15 cellular contexts compared by ENCODE assay signal in genomic region chr1:182761396-182762395, GRCh38. TPM values are rescaled to one million over a fixed set of nuclear protein-coding genes. Genes with fewer than 3 reads are reported as not detected.
DNase-seq lines count a peak whose midpoint lies in the region; ATAC-seq, FAIRE-seq and TF ChIP-seq lines count a peak whose summit lies in the region.
"Had no signal": no experiment of that assay in that cellular context is flagged by ENCODE, and none has a peak within 500 bp of the region (broad histone marks: within the 10 kb centered on the region; RNA-seq: fewer than 3 reads in every experiment).

No MANE protein-coding gene starts in this region.

- no peak overlapping the region for H2AK5ac ChIP-seq in neuronal stem cell (ENCODE audit: low read depth, low read length)

- H3K14ac ChIP-seq in neuronal stem cell (ENCODE audit: low read length), result no peak overlapping the region

- peak; percentile 63 for ATAC-seq in GM12878
- no peak for ATAC-seq in GM21786 (IDR thresholded peaks at IDR 0.05; ENCODE audit: unreplicated experiment)
- no peak for ATAC-seq in HG02610 (IDR thresholded peaks at IDR 0.05; ENCODE audit: unreplicated experiment)

- H3K9me3 ChIP-seq in GM12878 (replicated peaks; ENCODE audit: control insufficient read depth, insufficient read depth, low read length) (peaks cover 10% of the 10 kb centered on the region), neuronal stem cell (replicated peaks in 1 of 2; ENCODE audit: control insufficient read depth in 2 of 2, insufficient read depth in 1 of 2, low read depth in 1 of 2, low read length in 2 of 2) (peaks cover 3 to 14% of the 10 kb centered on the region in 2 donors)
- H3K9me3 ChIP-seq: prostate gland had no signal

- peaks cover 8% of the 10 kb centered on the region for H3K4me1 Mint-ChIP-seq in activated CD4-positive, alpha-beta T cell treated with anti-CD3 and anti-CD28 coated beads, Interleukin-2, amount 10 ng/mL, durations not matched to agents 7 days and 5 days
- H3K4me1 Mint-ChIP-seq in Calu3 (ENCODE audit: low read depth, unreplicated experiment), result no peaks in the 10 kb centered on the region

- POLR2A ChIA-PET in activated CD4-positive, alpha-beta T cell treated with anti-CD3 and anti-CD28 coated beads, Interleukin-2, amount 10 ng/mL, durations not matched to agents 7 days and 5 days (lab: Charles Lee), result no interaction called here
- POLR2A ChIA-PET in GM12878 (lab: Charles Lee), result interaction anchor here (0.5 to 1.8 kb wide), 4 partner anchors 10 to 482 kb away, joined by 3 to 6 read pairs (median 4); no protein-coding TSS in a partner anchor

- H3K27ac ChIP-seq in GM12878 (ENCODE audit: control insufficient read depth, insufficient read depth) (peak overlapping the region; percentile 42), neuronal stem cell (replicated peaks; ENCODE audit: low read length) (no peak overlapping the region)
- H3K27ac ChIP-seq: hepatocyte, prostate gland had no signal

- peak overlapping the region; percentile 60 for H3K27ac Mint-ChIP-seq in activated CD4-positive, alpha-beta T cell treated with anti-CD3 and anti-CD28 coated beads, Interleukin-2, amount 10 ng/mL, durations not matched to agents 7 days and 5 days
- no peak overlapping the region for H3K27ac Mint-ChIP-seq in Calu3 (ENCODE audit: unreplicated experiment)

- RAD21 ChIA-PET in GM12878 (lab: Charles Lee; ENCODE audit: unreplicated experiment), result interaction anchor here (0.8 to 3.8 kb wide), 4 partner anchors 20 to 162 kb away, joined by 4 to 16 read pairs (median 8); no protein-coding TSS in a partner anchor

- H2BK120ac ChIP-seq in neuronal stem cell (ENCODE audit: low read depth, low read length), result no peak overlapping the region

- H3K27me3 ChIP-seq in GM12878 (replicated peaks in 1 of 2; ENCODE audit: control insufficient read depth in 2 of 2, insufficient read depth in 2 of 2, low read length in 1 of 2) (no peaks in the 10 kb centered on the region), neuronal stem cell (ENCODE audit: control insufficient read depth in 3 of 3, insufficient read depth in 3 of 3, low read depth in 1 of 3, low read length in 3 of 3) (peaks cover 0 to 6% (median 0%) of the 10 kb centered on the region in 3 experiments)
- H3K27me3 ChIP-seq: hepatocyte had no signal

- no peak overlapping the region for H4K91ac ChIP-seq in neuronal stem cell (ENCODE audit: low read depth, low read length, poor library complexity)

- no peaks in the 10 kb centered on the region for H3K79me2 ChIP-seq in GM12878 (ENCODE audit: control insufficient read depth, insufficient read depth, low read length)
- H3K79me2 ChIP-seq: hepatocyte had no signal

- no peaks in the 10 kb centered on the region for H3K36me3 ChIP-seq in GM12878 (ENCODE audit: control insufficient read depth in 2 of 2, insufficient read depth in 2 of 2, low read length in 1 of 2)
- H3K36me3 ChIP-seq in neuronal stem cell (replicated peaks in 1 of 2; ENCODE audit: control insufficient read depth in 2 of 2, insufficient read depth in 2 of 2, low read length in 2 of 2), result no peaks in the 10 kb centered on the region
- H3K36me3 ChIP-seq: prostate gland had no signal

- H3K4me3 Mint-ChIP-seq in activated CD4-positive, alpha-beta T cell treated with anti-CD3 and anti-CD28 coated beads, Interleukin-2, amount 10 ng/mL, durations not matched to agents 7 days and 5 days, result no peak overlapping the region
- H3K4me3 Mint-ChIP-seq in Calu3 (ENCODE audit: low read depth, unreplicated experiment), result no peak overlapping the region

- CTCF ChIA-PET in activated CD4-positive, alpha-beta T cell treated with anti-CD3 and anti-CD28 coated beads, Interleukin-2, amount 10 ng/mL, durations not matched to agents 7 days and 5 days (lab: Charles Lee), result interaction anchor here (0.8 kb wide), 1 partner anchor 47 kb away, joined by 3 read pairs; no protein-coding TSS in a partner anchor
- CTCF ChIA-PET in GM12878 (lab: Yijun Ruan, JAX), result interaction anchor here (0.8 to 4.8 kb wide), 6 partner anchors 21 to 173 kb away, joined by 3 to 30 read pairs (median 4); no protein-coding TSS in a partner anchor
- CTCF ChIA-PET in Calu3 (lab: Charles Lee), result interaction anchor here (0.6 kb wide), 1 partner anchor 261 kb away, joined by 3 read pairs; no protein-coding TSS in a partner anchor

- H4K8ac ChIP-seq in neuronal stem cell (ENCODE audit: low read depth, low read length), result no peak overlapping the region

- H3K4me1 ChIP-seq in GM12878 (ENCODE audit: control insufficient read depth, insufficient read depth, low read length), result peaks cover 4% of the 10 kb centered on the region; the same call in 1 of the 2 replicates
- H3K4me1 ChIP-seq in neuronal stem cell (ENCODE audit: control insufficient read depth in 2 of 2, insufficient read depth in 1 of 2, low read depth in 1 of 2, low read length in 2 of 2), result no peaks in the 10 kb centered on the region
- H3K4me1 ChIP-seq: prostate gland had no signal

- TF ChIP-seq CTCF in GM12878 (IDR thresholded peaks at IDR 0.05 in 2 of 3, conservative IDR thresholded peaks at IDR 0.05 in 1 of 3; ENCODE audit: control insufficient read depth in 2 of 3, extremely low read depth in 1 of 3, insufficient read depth in 1 of 3, low read depth in 3 of 3, low read length in 3 of 3) (no peak), Calu3 (IDR thresholded peaks at IDR 0.05; ENCODE audit: unreplicated experiment) (no peak)

- intact Hi-C loops in GM12878 (cut with micrococcal nuclease; ENCODE audit: unreplicated experiment), result no loop called here
- intact Hi-C loops in Calu3 (cut with micrococcal nuclease; ENCODE audit: unreplicated experiment), result no loop called here

- H2AFZ ChIP-seq in GM12878 (ENCODE audit: control insufficient read depth, low read depth, low read length) (peak overlapping the region; percentile 45), neuronal stem cell (ENCODE audit: low read length) (peak overlapping the region; percentile 6)
- H2AFZ ChIP-seq: hepatocyte had no signal

- SMC1A ChIA-PET in GM12878 (lab: Charles Lee; ENCODE audit: uncharacterized antibody, unreplicated experiment), result interaction anchor here (0.7 to 1.4 kb wide), 6 partner anchors 10 to 158 kb away, joined by 3 to 5 read pairs (median 3); no protein-coding TSS in a partner anchor

- H3K9me3 Mint-ChIP-seq in activated CD4-positive, alpha-beta T cell treated with anti-CD3 and anti-CD28 coated beads, Interleukin-2, amount 10 ng/mL, durations not matched to agents 7 days and 5 days, result peaks cover 7% of the 10 kb centered on the region
- peaks cover 2% of the 10 kb centered on the region for H3K9me3 Mint-ChIP-seq in Calu3 (ENCODE audit: low read depth, unreplicated experiment)

- TF ChIP-seq EP300 in GM12878 (IDR thresholded peaks at IDR 0.05; ENCODE audit: borderline replicate concordance in 1 of 2, control insufficient read depth in 1 of 2, low read depth in 2 of 2, low read length in 2 of 2), result no peak

- no peak overlapping the region for H2BK15ac ChIP-seq in neuronal stem cell (ENCODE audit: low read length)

- H4K20me1 ChIP-seq in GM12878 (ENCODE audit: control insufficient read depth, insufficient read depth), result no peaks in the 10 kb centered on the region

- in situ Hi-C loops in KBM-7 (cut with MboI; ENCODE audit: low pct_unique_long_range_greater_than_20kb, low sequenced_read_pairs) (no loop called here), GM12878 (cut with MboI) (no loop called here)

- no peak for TF ChIP-seq RAD21 in GM12878 (IDR thresholded peaks at IDR 0.05; ENCODE audit: insufficient read depth, low read depth, low read length)

- FAIRE-seq in GM12878 (lab: Jason Lieb, UNC), result no peak
- FAIRE-seq: RCC 7860 had no signal

- H3K36me3 Mint-ChIP-seq in activated CD4-positive, alpha-beta T cell treated with anti-CD3 and anti-CD28 coated beads, Interleukin-2, amount 10 ng/mL, durations not matched to agents 7 days and 5 days (ENCODE audit: low read depth), result peaks cover 5% of the 10 kb centered on the region
- H3K36me3 Mint-ChIP-seq in Calu3 (ENCODE audit: insufficient read depth, unreplicated experiment), result no peaks in the 10 kb centered on the region

- H3K27me3 Mint-ChIP-seq in activated CD4-positive, alpha-beta T cell treated with anti-CD3 and anti-CD28 coated beads, Interleukin-2, amount 10 ng/mL, durations not matched to agents 7 days and 5 days, result peaks cover 13% of the 10 kb centered on the region
- peaks cover 49% of the 10 kb centered on the region for H3K27me3 Mint-ChIP-seq in Calu3 (ENCODE audit: unreplicated experiment)

- H2BK12ac ChIP-seq in neuronal stem cell (ENCODE audit: low read length), result no peak overlapping the region

- no peak overlapping the region for H3K4me2 ChIP-seq in GM12878 (ENCODE audit: control insufficient read depth, insufficient read depth)
- H3K4me2 ChIP-seq in neuronal stem cell (ENCODE audit: insufficient read depth, low read length, poor library complexity, severe bottlenecking), result no peak overlapping the region
- H3K4me2 ChIP-seq: hepatocyte had no signal

- 51% methylated on average over 4 of the region's 4 CpGs for WGBS in GM12878 (ENCODE audit: insufficient coverage, insufficient replicate concordance, low lambda C conversion rate, missing lambda C conversion rate)
- no CpG with 5 or more reads among the region's 4 CpGs for WGBS in neuronal stem cell (ENCODE audit: extremely low coverage in 2 of 2, insufficient read length in 2 of 2, insufficient replicate concordance in 1 of 2), 2 donors

- H3K18ac ChIP-seq in neuronal stem cell (ENCODE audit: low read length), result no peak overlapping the region

- no peak overlapping the region for H3K4ac ChIP-seq in neuronal stem cell (ENCODE audit: low read length)

- H3K23ac ChIP-seq in neuronal stem cell (ENCODE audit: low read depth, low read length, poor library complexity), result no peak overlapping the region

- no peaks in the 10 kb centered on the region for H3K79me1 ChIP-seq in neuronal stem cell (ENCODE audit: low read depth, low read length)

- BruUV-seq in GM12878 (replicated peaks; lab: Mats Ljungman, UMichigan) (no TSS peak), Calu3 (replicated peaks; lab: Mats Ljungman, UMichigan) (no TSS peak)

- no peak overlapping the region for H2BK5ac ChIP-seq in neuronal stem cell (ENCODE audit: low read length)

- H3K4me3 ChIP-seq in GM12878 (no peak overlapping the region), neuronal stem cell (ENCODE audit: low read length in 2 of 2) (no peak overlapping the region)
- H3K4me3 ChIP-seq: hepatocyte, lung, prostate gland had no signal

- no peak for DNase-seq in activated CD4-positive, alpha-beta T cell treated with anti-CD3 and anti-CD28 coated beads, Interleukin-2, amount 10 ng/mL, durations not matched to agents 7 days and 5 days
- DNase-seq in activated CD4-positive, alpha-beta T cell treated with anti-CD3 and anti-CD28 coated beads for 4 hours, result no peak
- peak; percentile 71 for DNase-seq in KBM-7
- no peak for DNase-seq in GM12878 (ENCODE audit: low read depth, low spot score)
- no peak for DNase-seq in neuronal stem cell (ENCODE audit: low spot score)
- DNase-seq in Calu3, result no peak
- DNase-seq: cortex of kidney; NCI-H1417 treated with DMSO at 0.1 percent for 48 hours; stimulated activated CD4-positive, alpha-beta T cell treated with anti-CD3 and anti-CD28 coated beads, Interleukin-2, amount 100 ng/mL, for 48 hours had no signal

- no peak for TF ChIP-seq POLR2A in GM12878 (IDR thresholded peaks at IDR 0.05; ENCODE audit: low read depth, low read length)

- H3K9ac ChIP-seq in GM12878 (ENCODE audit: control insufficient read depth, insufficient read depth, low read length) (no peak overlapping the region), neuronal stem cell (ENCODE audit: low read depth, low read length, poor library complexity) (no peak overlapping the region)

RNA-seq across cellular contexts. Expression of gene NPL, which starts 27.9 kb away (rescaled TPM):
- 1 to 10 TPM; 2.7 to 3.1 TPM for total RNA-seq in activated CD4-positive, alpha-beta T cell treated with anti-CD3 and anti-CD28 coated beads, Interleukin-2, amount 10 ng/mL, durations not matched to agents 7 days and 5 days
- total RNA-seq in GM12878 (2013; cell fraction: nucleolus; rRNA removed), result 10.0 and 13.5 TPM in 2 replicates
- 15.3 and 19.2 TPM in 2 replicates for total RNA-seq in GM12878 (2014; rRNA removed)
- total RNA-seq in GM12878 (2014; rRNA removed; fragmentation: Illumina TruSeq; extraction: Trizol), result 7.6 and 8.9 TPM in 2 replicates
- 10.8 and 11.9 TPM in 2 replicates for total RNA-seq in GM12878 (2021)
- polyA plus RNA-seq in GM12878 (2011; ENCODE audit: low read depth), result 3.2 TPM
- 5.3 and 8.2 TPM in 2 replicates for polyA plus RNA-seq in GM12878 (2011; rRNA removed)
- polyA plus RNA-seq in GM12878 (2011; cell fraction: cytosol; rRNA removed), result 3.7 and 6.6 TPM in 2 replicates
- polyA plus RNA-seq in GM12878 (2011; cell fraction: nucleus; rRNA removed), result 8.1 and 10.7 TPM in 2 replicates
- 2.1 and 2.4 TPM in 2 replicates for polyA plus RNA-seq in GM12878 (2012)
- 12.0 and 15.4 TPM in 2 replicates for polyA plus RNA-seq in GM12878 (2014; fragmentation: Illumina TruSeq; extraction: Trizol)
- polyA plus RNA-seq in GM12878 (2014; fragmentation: Nextera tagmentation; extraction: Ambion mirVana), result 10 to 100 TPM; 12.6 to 15.1 TPM
- 8.2 and 8.4 TPM in 2 replicates for polyA plus RNA-seq in GM12878 (2014; rRNA removed)
- 1 to 10 TPM; 8.5 to 9.1 TPM for polyA plus RNA-seq in GM12878 (2016; fragmentation: Nextera tagmentation; extraction: Ambion mirVana)
- polyA minus RNA-seq in GM12878 (2011; rRNA and poly(A)+ RNA removed), result 5.9 TPM in 2 replicates
- 0.53 and 5.4 TPM in 2 replicates for polyA minus RNA-seq in GM12878 (2011; cell fraction: cytosol; rRNA and poly(A)+ RNA removed)
- 2.5 and 6.7 TPM in 2 replicates for polyA minus RNA-seq in GM12878 (2011; cell fraction: nucleus; rRNA and poly(A)+ RNA removed)
- polyA plus RNA-seq in neuronal stem cell (2013, experiment 1 of 2), result 2.9 TPM
- polyA plus RNA-seq in neuronal stem cell (2013, experiment 2 of 2), result 3.3 TPM
- total RNA-seq in Calu3 (2022), result 5.0 and 6.9 TPM in 2 replicates
